ENCODE assay signal across 1 cellular context in the genomic region with DNA sequence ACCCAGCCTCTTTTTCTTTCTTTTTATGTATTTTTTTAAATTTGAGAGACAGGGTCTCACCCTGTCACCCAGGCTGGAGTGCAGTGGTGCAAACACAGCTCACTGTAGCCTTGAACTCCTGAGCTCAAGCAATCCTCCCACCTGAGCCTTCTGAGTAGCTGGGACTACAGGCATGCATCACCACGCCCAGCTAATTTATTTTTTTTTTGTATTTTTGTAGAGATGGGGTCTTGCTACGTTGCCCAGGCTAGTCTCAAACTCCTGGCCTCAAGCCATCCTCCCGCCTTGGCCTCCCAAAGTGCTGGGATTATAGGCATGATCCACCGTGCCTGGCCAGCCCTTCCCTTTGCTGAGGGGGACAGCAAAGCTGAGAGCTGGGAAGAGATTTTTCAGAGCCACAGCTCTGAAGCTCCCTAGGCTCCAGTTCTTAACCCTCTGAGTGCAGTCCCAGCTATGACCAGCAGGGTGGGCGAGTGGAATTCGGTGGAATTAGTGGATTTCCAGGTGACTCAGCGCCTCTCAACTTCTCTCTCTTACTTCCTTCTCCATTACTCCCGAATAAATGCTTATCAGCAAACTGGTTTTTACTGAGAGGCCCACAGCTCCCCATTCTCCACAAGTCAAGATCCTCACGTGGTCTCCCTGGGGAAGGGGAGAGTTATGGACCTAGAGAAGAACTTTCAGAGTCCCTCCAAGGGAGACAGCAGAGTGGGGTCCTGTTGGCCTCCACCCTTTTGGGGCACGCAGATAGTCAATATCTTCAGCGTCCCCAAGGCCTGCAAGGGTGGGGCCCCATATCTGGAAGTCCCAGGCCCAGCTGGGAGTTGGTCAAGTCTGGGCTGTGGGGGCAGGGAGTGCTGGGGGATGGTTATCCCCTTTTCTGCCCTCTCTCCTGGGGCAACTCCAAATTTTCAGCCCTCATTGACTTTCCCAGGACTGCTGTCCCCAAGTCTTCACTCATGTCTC.
TF ChIP-seq lines count a peak whose summit lies in the region.

No MANE protein-coding gene starts in this region.

TF ChIP-seq in K562, 482 proteins besides CTCF, POLR2A, EP300 and RAD21 (continued from another document):
- TF ChIP-seq, protein P1, sequence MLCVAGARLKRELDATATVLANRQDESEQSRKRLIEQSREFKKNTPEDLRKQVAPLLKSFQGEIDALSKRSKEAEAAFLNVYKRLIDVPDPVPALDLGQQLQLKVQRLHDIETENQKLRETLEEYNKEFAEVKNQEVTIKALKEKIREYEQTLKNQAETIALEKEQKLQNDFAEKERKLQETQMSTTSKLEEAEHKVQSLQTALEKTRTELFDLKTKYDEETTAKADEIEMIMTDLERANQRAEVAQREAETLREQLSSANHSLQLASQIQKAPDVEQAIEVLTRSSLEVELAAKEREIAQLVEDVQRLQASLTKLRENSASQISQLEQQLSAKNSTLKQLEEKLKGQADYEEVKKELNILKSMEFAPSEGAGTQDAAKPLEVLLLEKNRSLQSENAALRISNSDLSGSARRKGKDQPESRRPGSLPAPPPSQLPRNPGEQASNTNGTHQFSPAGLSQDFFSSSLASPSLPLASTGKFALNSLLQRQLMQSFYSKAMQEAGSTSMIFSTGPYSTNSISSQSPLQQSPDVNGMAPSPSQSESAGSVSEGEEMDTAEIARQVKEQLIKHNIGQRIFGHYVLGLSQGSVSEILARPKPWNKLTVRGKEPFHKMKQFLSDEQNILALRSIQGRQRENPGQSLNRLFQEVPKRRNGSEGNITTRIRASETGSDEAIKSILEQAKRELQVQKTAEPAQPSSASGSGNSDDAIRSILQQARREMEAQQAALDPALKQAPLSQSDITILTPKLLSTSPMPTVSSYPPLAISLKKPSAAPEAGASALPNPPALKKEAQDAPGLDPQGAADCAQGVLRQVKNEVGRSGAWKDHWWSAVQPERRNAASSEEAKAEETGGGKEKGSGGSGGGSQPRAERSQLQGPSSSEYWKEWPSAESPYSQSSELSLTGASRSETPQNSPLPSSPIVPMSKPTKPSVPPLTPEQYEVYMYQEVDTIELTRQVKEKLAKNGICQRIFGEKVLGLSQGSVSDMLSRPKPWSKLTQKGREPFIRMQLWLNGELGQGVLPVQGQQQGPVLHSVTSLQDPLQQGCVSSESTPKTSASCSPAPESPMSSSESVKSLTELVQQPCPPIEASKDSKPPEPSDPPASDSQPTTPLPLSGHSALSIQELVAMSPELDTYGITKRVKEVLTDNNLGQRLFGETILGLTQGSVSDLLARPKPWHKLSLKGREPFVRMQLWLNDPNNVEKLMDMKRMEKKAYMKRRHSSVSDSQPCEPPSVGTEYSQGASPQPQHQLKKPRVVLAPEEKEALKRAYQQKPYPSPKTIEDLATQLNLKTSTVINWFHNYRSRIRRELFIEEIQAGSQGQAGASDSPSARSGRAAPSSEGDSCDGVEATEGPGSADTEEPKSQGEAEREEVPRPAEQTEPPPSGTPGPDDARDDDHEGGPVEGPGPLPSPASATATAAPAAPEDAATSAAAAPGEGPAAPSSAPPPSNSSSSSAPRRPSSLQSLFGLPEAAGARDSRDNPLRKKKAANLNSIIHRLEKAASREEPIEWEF (CRISPR knock-in tag; IDR thresholded peaks at IDR 0.05), result peak; percentile 88
- TF ChIP-seq KLF13 (tag; IDR thresholded peaks at IDR 0.05; ENCODE audit: borderline replicate concordance, low read depth), result no peak
- 0 out of 2 replicates have a peak, but pooled peaks have one; percentile 67 for TF ChIP-seq TCF7 (IDR thresholded peaks at IDR 0.05; ENCODE audit: borderline replicate concordance)
- peak; percentile 81 for TF ChIP-seq BCOR (IDR thresholded peaks at IDR 0.05)
- TF ChIP-seq TOE1 (IDR thresholded peaks at IDR 0.05; ENCODE audit: borderline replicate concordance), result peak; percentile 62; the same call in 1 of the 2 replicates
- TF ChIP-seq TOE1 (CRISPR knock-in tag; IDR thresholded peaks at IDR 0.05; ENCODE audit: borderline replicate concordance, low read depth), result 0 out of 2 replicates have a peak, but pooled peaks have one; percentile 25
- TF ChIP-seq ZNF263 (CRISPR knock-in tag; IDR thresholded peaks at IDR 0.05; ENCODE audit: borderline replicate concordance), result peak; percentile 58; the same call in 1 of the 2 replicates
- TF ChIP-seq KDM5B (IDR thresholded peaks at IDR 0.05; ENCODE audit: insufficient replicate concordance, low read depth, low read length), result peak; percentile 36
- TF ChIP-seq SRF (CRISPR knock-in tag; IDR thresholded peaks at IDR 0.05), result peak in 1 of 2 experiments; percentile 10; a peak in 1 of 4 replicates
- TF ChIP-seq, protein P2, sequence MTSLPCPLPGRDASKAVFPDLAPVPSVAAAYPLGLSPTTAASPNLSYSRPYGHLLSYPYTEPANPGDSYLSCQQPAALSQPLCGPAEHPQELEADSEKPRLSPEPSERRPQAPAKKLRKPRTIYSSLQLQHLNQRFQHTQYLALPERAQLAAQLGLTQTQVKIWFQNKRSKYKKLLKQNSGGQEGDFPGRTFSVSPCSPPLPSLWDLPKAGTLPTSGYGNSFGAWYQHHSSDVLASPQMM (CRISPR knock-in tag; IDR thresholded peaks at IDR 0.05), result no peak
- TF ChIP-seq ETV1 (tag; conservative IDR thresholded peaks at IDR 0.05; ENCODE audit: low read depth), result peak; percentile 37
- peak; percentile 57; the same call in 1 of the 2 replicates for TF ChIP-seq L3MBTL2 (IDR thresholded peaks at IDR 0.05)
- TF ChIP-seq RNF2 (IDR thresholded peaks at IDR 0.05), result peak; percentile 85; the same call in 1 of the 2 replicates
- peak; percentile 98 for TF ChIP-seq ARID1B (IDR thresholded peaks at IDR 0.05)
- TF ChIP-seq NCOA1 (IDR thresholded peaks at IDR 0.05; ENCODE audit: low read depth), result peak; percentile 85; the same call in 1 of the 2 replicates
- TF ChIP-seq ZBTB17 (CRISPR knock-in tag; IDR thresholded peaks at IDR 0.05), result 0 out of 2 replicates have a peak, but pooled peaks have one; percentile 54
- TF ChIP-seq PRPF4 (IDR thresholded peaks at IDR 0.05; ENCODE audit: insufficient read depth, low read depth, low read length, poor library complexity, severe bottlenecking), result no peak
- TF ChIP-seq SOX6 (IDR thresholded peaks at IDR 0.05), result peak; percentile 89
- TF ChIP-seq, protein P3, sequence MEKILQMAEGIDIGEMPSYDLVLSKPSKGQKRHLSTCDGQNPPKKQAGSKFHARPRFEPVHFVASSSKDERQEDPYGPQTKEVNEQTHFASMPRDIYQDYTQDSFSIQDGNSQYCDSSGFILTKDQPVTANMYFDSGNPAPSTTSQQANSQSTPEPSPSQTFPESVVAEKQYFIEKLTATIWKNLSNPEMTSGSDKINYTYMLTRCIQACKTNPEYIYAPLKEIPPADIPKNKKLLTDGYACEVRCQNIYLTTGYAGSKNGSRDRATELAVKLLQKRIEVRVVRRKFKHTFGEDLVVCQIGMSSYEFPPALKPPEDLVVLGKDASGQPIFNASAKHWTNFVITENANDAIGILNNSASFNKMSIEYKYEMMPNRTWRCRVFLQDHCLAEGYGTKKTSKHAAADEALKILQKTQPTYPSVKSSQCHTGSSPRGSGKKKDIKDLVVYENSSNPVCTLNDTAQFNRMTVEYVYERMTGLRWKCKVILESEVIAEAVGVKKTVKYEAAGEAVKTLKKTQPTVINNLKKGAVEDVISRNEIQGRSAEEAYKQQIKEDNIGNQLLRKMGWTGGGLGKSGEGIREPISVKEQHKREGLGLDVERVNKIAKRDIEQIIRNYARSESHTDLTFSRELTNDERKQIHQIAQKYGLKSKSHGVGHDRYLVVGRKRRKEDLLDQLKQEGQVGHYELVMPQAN (IDR thresholded peaks at IDR 0.05; ENCODE audit: borderline replicate concordance), result peak; percentile 35; the same call in 1 of the 2 replicates
- peak; percentile 30; the same call in 1 of the 2 replicates for TF ChIP-seq EGR1 (conservative IDR thresholded peaks at IDR 0.05)
- no peak for TF ChIP-seq RFX1 (IDR thresholded peaks at IDR 0.05)
- peak; percentile 89 for TF ChIP-seq SMAD4 (CRISPR knock-in tag; conservative IDR thresholded peaks at IDR 0.05)
- peak; percentile 25; the same call in 1 of the 2 replicates for TF ChIP-seq NFE2L1 (tag; IDR thresholded peaks at IDR 0.05; ENCODE audit: borderline replicate concordance, low read depth)
- TF ChIP-seq, protein P4, sequence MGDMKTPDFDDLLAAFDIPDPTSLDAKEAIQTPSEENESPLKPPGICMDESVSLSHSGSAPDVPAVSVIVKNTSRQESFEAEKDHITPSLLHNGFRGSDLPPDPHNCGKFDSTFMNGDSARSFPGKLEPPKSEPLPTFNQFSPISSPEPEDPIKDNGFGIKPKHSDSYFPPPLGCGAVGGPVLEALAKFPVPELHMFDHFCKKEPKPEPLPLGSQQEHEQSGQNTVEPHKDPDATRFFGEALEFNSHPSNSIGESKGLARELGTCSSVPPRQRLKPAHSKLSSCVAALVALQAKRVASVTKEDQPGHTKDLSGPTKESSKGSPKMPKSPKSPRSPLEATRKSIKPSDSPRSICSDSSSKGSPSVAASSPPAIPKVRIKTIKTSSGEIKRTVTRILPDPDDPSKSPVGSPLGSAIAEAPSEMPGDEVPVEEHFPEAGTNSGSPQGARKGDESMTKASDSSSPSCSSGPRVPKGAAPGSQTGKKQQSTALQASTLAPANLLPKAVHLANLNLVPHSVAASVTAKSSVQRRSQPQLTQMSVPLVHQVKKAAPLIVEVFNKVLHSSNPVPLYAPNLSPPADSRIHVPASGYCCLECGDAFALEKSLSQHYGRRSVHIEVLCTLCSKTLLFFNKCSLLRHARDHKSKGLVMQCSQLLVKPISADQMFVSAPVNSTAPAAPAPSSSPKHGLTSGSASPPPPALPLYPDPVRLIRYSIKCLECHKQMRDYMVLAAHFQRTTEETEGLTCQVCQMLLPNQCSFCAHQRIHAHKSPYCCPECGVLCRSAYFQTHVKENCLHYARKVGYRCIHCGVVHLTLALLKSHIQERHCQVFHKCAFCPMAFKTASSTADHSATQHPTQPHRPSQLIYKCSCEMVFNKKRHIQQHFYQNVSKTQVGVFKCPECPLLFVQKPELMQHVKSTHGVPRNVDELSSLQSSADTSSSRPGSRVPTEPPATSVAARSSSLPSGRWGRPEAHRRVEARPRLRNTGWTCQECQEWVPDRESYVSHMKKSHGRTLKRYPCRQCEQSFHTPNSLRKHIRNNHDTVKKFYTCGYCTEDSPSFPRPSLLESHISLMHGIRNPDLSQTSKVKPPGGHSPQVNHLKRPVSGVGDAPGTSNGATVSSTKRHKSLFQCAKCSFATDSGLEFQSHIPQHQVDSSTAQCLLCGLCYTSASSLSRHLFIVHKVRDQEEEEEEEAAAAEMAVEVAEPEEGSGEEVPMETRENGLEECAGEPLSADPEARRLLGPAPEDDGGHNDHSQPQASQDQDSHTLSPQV (IDR thresholded peaks at IDR 0.05), result 0 out of 2 replicates have a peak, but pooled peaks have one; percentile 46
- TF ChIP-seq, protein P5, sequence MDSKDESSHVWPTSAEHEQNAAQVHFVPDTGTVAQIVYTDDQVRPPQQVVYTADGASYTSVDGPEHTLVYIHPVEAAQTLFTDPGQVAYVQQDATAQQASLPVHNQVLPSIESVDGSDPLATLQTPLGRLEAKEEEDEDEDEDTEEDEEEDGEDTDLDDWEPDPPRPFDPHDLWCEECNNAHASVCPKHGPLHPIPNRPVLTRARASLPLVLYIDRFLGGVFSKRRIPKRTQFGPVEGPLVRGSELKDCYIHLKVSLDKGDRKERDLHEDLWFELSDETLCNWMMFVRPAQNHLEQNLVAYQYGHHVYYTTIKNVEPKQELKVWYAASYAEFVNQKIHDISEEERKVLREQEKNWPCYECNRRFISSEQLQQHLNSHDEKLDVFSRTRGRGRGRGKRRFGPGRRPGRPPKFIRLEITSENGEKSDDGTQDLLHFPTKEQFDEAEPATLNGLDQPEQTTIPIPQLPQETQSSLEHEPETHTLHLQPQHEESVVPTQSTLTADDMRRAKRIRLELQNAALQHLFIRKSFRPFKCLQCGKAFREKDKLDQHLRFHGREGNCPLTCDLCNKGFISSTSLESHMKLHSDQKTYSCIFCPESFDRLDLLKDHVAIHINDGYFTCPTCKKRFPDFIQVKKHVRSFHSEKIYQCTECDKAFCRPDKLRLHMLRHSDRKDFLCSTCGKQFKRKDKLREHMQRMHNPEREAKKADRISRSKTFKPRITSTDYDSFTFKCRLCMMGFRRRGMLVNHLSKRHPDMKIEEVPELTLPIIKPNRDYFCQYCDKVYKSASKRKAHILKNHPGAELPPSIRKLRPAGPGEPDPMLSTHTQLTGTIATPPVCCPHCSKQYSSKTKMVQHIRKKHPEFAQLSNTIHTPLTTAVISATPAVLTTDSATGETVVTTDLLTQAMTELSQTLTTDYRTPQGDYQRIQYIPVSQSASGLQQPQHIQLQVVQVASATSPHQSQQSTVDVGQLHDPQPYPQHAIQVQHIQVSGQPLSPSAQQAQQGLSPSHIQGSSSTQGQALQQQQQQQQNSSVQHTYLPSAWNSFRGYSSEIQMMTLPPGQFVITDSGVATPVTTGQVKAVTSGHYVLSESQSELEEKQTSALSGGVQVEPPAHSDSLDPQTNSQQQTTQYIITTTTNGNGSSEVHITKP (IDR thresholded peaks at IDR 0.05; ENCODE audit: partially characterized antibody), result peak; percentile 45
- peak; percentile 30; the same call in 1 of the 2 replicates for TF ChIP-seq HDGF (IDR thresholded peaks at IDR 0.05)
- TF ChIP-seq STAG1 (CRISPR knock-in tag; IDR thresholded peaks at IDR 0.05; ENCODE audit: borderline replicate concordance), result no peak
- TF ChIP-seq TRIM24 (IDR thresholded peaks at IDR 0.05), result peak; percentile 88 to 94
- 0 out of 2 replicates have a peak, but pooled peaks have one; percentile 45 for TF ChIP-seq FOXJ2 (tag; IDR thresholded peaks at IDR 0.05)
- no peak for TF ChIP-seq SRSF1 (IDR thresholded peaks at IDR 0.05; ENCODE audit: low read depth, low read length)
- TF ChIP-seq NCOA4 (IDR thresholded peaks at IDR 0.05; ENCODE audit: partially characterized antibody), result peak; percentile 11
- TF ChIP-seq MAFK (IDR thresholded peaks at IDR 0.05; ENCODE audit: low read length), result peak; percentile 79
- TF ChIP-seq PML (IDR thresholded peaks at IDR 0.05; ENCODE audit: low read length), result peak; percentile 92
- peak in 1 of 2 experiments; percentile 67; a peak in 1 of 4 replicates for TF ChIP-seq KDM4B (IDR thresholded peaks at IDR 0.05; ENCODE audit: borderline replicate concordance in 2 of 2, low read depth in 1 of 2)
- peak; percentile 87 for TF ChIP-seq HMGN3 (IDR thresholded peaks at IDR 0.05; ENCODE audit: borderline replicate concordance, extremely low read depth, insufficient read length, low read depth, low read length)
- TF ChIP-seq, protein P6, sequence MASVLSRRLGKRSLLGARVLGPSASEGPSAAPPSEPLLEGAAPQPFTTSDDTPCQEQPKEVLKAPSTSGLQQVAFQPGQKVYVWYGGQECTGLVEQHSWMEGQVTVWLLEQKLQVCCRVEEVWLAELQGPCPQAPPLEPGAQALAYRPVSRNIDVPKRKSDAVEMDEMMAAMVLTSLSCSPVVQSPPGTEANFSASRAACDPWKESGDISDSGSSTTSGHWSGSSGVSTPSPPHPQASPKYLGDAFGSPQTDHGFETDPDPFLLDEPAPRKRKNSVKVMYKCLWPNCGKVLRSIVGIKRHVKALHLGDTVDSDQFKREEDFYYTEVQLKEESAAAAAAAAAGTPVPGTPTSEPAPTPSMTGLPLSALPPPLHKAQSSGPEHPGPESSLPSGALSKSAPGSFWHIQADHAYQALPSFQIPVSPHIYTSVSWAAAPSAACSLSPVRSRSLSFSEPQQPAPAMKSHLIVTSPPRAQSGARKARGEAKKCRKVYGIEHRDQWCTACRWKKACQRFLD (CRISPR knock-in tag; IDR thresholded peaks at IDR 0.05), result peak; percentile 92; the same call in 1 of the 2 replicates
- no peak for TF ChIP-seq MCM5 (IDR thresholded peaks at IDR 0.05; ENCODE audit: low read depth)
- peak; percentile 98 for TF ChIP-seq NFE2 (IDR thresholded peaks at IDR 0.05; ENCODE audit: low read depth)
- TF ChIP-seq RB1 (IDR thresholded peaks at IDR 0.05; ENCODE audit: low read depth), result no peak
- TF ChIP-seq ZNF24 (IDR thresholded peaks at IDR 0.05), result peak; percentile 73; the same call in 1 of the 2 replicates
